In genomic region chr17:60091908-60092331, GRCh38 we compare ENCODE assay signal across 11 cellular contexts. TPM values are rescaled to one million over a fixed set of nuclear protein-coding genes. Genes with fewer than 3 reads are reported as not detected.
A peak's percentile ranks its signal among the peaks of the same experiment; 100 is the strongest.
DNase-seq lines count a peak whose midpoint lies in the region; FAIRE-seq and TF ChIP-seq lines count a peak whose summit lies in the region.
"Had no signal": no experiment of that assay in that cellular context is flagged by ENCODE, and none has a peak within 500 bp of the region (broad histone marks: within the 10 kb centered on the region; RNA-seq: fewer than 3 reads in every experiment).

No MANE protein-coding gene starts in this region.

- H3K9me3 ChIP-seq in tibial nerve (peaks cover 0 to 7% (median 0%) of the 10 kb centered on the region in 4 donors), A673 (ENCODE audit: low read depth, low read length, poor library complexity, severe bottlenecking) (peaks cover 18% of the 10 kb centered on the region), SJCRH30 (replicated peaks) (no peaks in the 10 kb centered on the region)

- no peak for TF ChIP-seq CTCF in tibial nerve (IDR thresholded peaks at IDR 0.05)
- no peak for TF ChIP-seq CTCF in A673 (conservative IDR thresholded peaks at IDR 0.05; ENCODE audit: low read depth, low read length)

- H3K9me3 Mint-ChIP-seq in activated naive CD8-positive, alpha-beta T cell treated with anti-CD3 and anti-CD28 coated beads for 36 hours: peaks cover 5% of the 10 kb centered on the region
- H3K9me3 Mint-ChIP-seq: activated naive CD4-positive, alpha-beta T cell treated with anti-CD3 and anti-CD28 coated beads, Interleukin-2, amount 50 U/mL, for 24 hours had no signal

- H3K27me3 ChIP-seq in tibial nerve (no peaks in the 10 kb centered on the region), A673 (replicated peaks; ENCODE audit: insufficient read depth, low read depth, low read length, poor library complexity) (no peaks in the 10 kb centered on the region), SJCRH30 (no peaks in the 10 kb centered on the region)

- H3K27me3 Mint-ChIP-seq in activated naive CD8-positive, alpha-beta T cell treated with anti-CD3 and anti-CD28 coated beads for 36 hours: peaks cover 3% of the 10 kb centered on the region
- H3K27me3 Mint-ChIP-seq: activated naive CD4-positive, alpha-beta T cell treated with anti-CD3 and anti-CD28 coated beads, Interleukin-2, amount 50 U/mL, for 24 hours had no signal

- CTCF ChIA-PET in A673 (lab: Charles Lee): no interaction called here

- no peak overlapping the region for H3K4me3 Mint-ChIP-seq in activated naive CD8-positive, alpha-beta T cell treated with anti-CD3 and anti-CD28 coated beads for 36 hours
- H3K4me3 Mint-ChIP-seq: activated naive CD4-positive, alpha-beta T cell treated with anti-CD3 and anti-CD28 coated beads, Interleukin-2, amount 50 U/mL, for 24 hours had no signal

- intact Hi-C loops in A673 (cut with micrococcal nuclease; ENCODE audit: unreplicated experiment): no loop called here

- DNase-seq in HTR-8/SVneo (ENCODE audit: insufficient read length, low spot score) (no peak), iris pigment epithelial cell (ENCODE audit: low read depth) (peak; percentile 92), tibial nerve (ENCODE audit: low spot score in 2 of 2) (no peak), A673 (ENCODE audit: low spot score) (no peak), SJCRH30 (no peak), NCI-H1105 treated with DMSO at 0.1 percent for 48 hours (lab: John Stamatoyannopoulos, UW) (no peak)
- no peak for DNase-seq in activated naive CD8-positive, alpha-beta T cell treated with anti-CD3 and anti-CD28 coated beads for 36 hours
- DNase-seq: activated CD4-positive, CD25-positive, alpha-beta regulatory T cell; midbrain had no signal

- TF ChIP-seq EP300 in tibial nerve (IDR thresholded peaks at IDR 0.05): no peak

- 69 to 74% methylated on average over 2 of the region's 2 CpGs for WGBS in tibial nerve, 2 donors

- BruUV-seq in A673 (replicated peaks; lab: Mats Ljungman, UMichigan): no TSS peak

- H3K4me1 ChIP-seq in tibial nerve (peaks cover 0 to 12% (median 3%) of the 10 kb centered on the region in 4 donors), A673 (ENCODE audit: insufficient read depth, low read length, poor library complexity, severe bottlenecking) (no peaks in the 10 kb centered on the region), SJCRH30 (peaks cover 5% of the 10 kb centered on the region; the same call in 1 of the 2 replicates)

- peak overlapping the region; percentile 0 for H3K27ac Mint-ChIP-seq in activated naive CD8-positive, alpha-beta T cell treated with anti-CD3 and anti-CD28 coated beads for 36 hours
- H3K27ac Mint-ChIP-seq: activated naive CD4-positive, alpha-beta T cell treated with anti-CD3 and anti-CD28 coated beads, Interleukin-2, amount 50 U/mL, for 24 hours had no signal

- POLR2A ChIA-PET in A673 (lab: Charles Lee; ENCODE audit: low non-redundant PET): no interaction called here

- peak; percentile 28 for FAIRE-seq in HTR-8/SVneo (lab: Jason Lieb, UNC)
- FAIRE-seq: frontal cortex had no signal

- H3K36me3 ChIP-seq in tibial nerve (no peaks in the 10 kb centered on the region), A673 (ENCODE audit: insufficient read depth, low read length, poor library complexity, severe bottlenecking) (no peaks in the 10 kb centered on the region), SJCRH30 (no peaks in the 10 kb centered on the region)

- no peaks in the 10 kb centered on the region for H3K36me3 Mint-ChIP-seq in activated naive CD8-positive, alpha-beta T cell treated with anti-CD3 and anti-CD28 coated beads for 36 hours
- H3K36me3 Mint-ChIP-seq: activated naive CD4-positive, alpha-beta T cell treated with anti-CD3 and anti-CD28 coated beads, Interleukin-2, amount 50 U/mL, for 24 hours had no signal

- H3K4me3 ChIP-seq in tibial nerve: no peak overlapping the region
- H3K4me3 ChIP-seq in A673 (ENCODE audit: low read depth, low read length, poor library complexity, severe bottlenecking): no peak overlapping the region
- no peak overlapping the region for H3K4me3 ChIP-seq in SJCRH30

- TF ChIP-seq POLR2A in tibial nerve (IDR thresholded peaks at IDR 0.05): no peak

- H3K27ac ChIP-seq in tibial nerve: peak overlapping the region in 3 of 4 donors; percentile 8 to 60 (median 36)
- H3K27ac ChIP-seq in A673 (ENCODE audit: low read depth, low read length, poor library complexity, severe bottlenecking): no peak overlapping the region
- H3K27ac ChIP-seq in SJCRH30: no peak overlapping the region

- H3K4me1 Mint-ChIP-seq in activated naive CD8-positive, alpha-beta T cell treated with anti-CD3 and anti-CD28 coated beads for 36 hours: peaks cover 3% of the 10 kb centered on the region
- H3K4me1 Mint-ChIP-seq: activated naive CD4-positive, alpha-beta T cell treated with anti-CD3 and anti-CD28 coated beads, Interleukin-2, amount 50 U/mL, for 24 hours had no signal

RNA-seq across cellular contexts. Expression of gene HEATR6, which starts 13.2 kb away (rescaled TPM):
- total RNA-seq in activated naive CD8-positive, alpha-beta T cell treated with anti-CD3 and anti-CD28 coated beads for 36 hours: 10 to 100 TPM; 18.6 to 24.2 TPM
- 10 to 100 TPM; 16.0 to 28.9 (median 18.1) TPM for total RNA-seq in tibial nerve
- total RNA-seq in A673 (2021): 28.1 and 33.3 TPM in 2 replicates
- 14.6 and 15.6 TPM in 2 replicates for total RNA-seq in SJCRH30 (2014; rRNA removed; shearing (Covaris generic))

RNA-seq across cellular contexts. Expression of gene CA4, which starts 57.9 kb away (rescaled TPM):
- not detected for total RNA-seq in activated naive CD8-positive, alpha-beta T cell treated with anti-CD3 and anti-CD28 coated beads for 36 hours
- total RNA-seq in tibial nerve (1 to 10 TPM; 1.0 to 8.7 (median 2.3) TPM), A673 (2021) (not detected in 2 replicates)
- total RNA-seq in SJCRH30 (2014; rRNA removed; shearing (Covaris generic)): not detected in 2 replicates

Comparison
In these comparisons a context has a peak if more than half of its experiments do, and no peak if none do; other contexts are left out.
1. H3K27ac ChIP-seq: peak in tibial nerve (3 of 4); none in A673 (single experiment) and SJCRH30 (single experiment).